Comparison of ENCODE assay signal across 1 cellular context in genomic region chr1:180815188-180815587, GRCh38.
TF ChIP-seq lines count a peak whose summit lies in the region.

No MANE protein-coding gene starts in this region.

TF ChIP-seq in K562, 482 proteins besides CTCF, POLR2A, EP300 and RAD21 (continued from another document and continues in another):
- TF ChIP-seq, protein P1, sequence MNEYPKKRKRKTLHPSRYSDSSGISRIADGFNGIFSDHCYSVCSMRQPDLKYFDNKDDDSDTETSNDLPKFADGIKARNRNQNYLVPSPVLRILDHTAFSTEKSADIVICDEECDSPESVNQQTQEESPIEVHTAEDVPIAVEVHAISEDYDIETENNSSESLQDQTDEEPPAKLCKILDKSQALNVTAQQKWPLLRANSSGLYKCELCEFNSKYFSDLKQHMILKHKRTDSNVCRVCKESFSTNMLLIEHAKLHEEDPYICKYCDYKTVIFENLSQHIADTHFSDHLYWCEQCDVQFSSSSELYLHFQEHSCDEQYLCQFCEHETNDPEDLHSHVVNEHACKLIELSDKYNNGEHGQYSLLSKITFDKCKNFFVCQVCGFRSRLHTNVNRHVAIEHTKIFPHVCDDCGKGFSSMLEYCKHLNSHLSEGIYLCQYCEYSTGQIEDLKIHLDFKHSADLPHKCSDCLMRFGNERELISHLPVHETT (CRISPR knock-in tag; conservative IDR thresholded peaks at IDR 0.05 in 1 of 2, IDR thresholded peaks at IDR 0.05 in 1 of 2) = no peak
- TF ChIP-seq SRSF9 (IDR thresholded peaks at IDR 0.05; ENCODE audit: borderline replicate concordance, low read depth, low read length) = no peak
- TF ChIP-seq ZNF311 (CRISPR knock-in tag; IDR thresholded peaks at IDR 0.05) = no peak
- TF ChIP-seq ZNF76 (CRISPR knock-in tag; IDR thresholded peaks at IDR 0.05; ENCODE audit: borderline replicate concordance) = no peak
- peak; percentile 92 for TF ChIP-seq LEF1 (IDR thresholded peaks at IDR 0.05)
- no peak for TF ChIP-seq PHF21A (IDR thresholded peaks at IDR 0.05; ENCODE audit: borderline replicate concordance, low read depth)
- TF ChIP-seq SRF (CRISPR knock-in tag; IDR thresholded peaks at IDR 0.05) = no peak
- no peak for TF ChIP-seq PHB2 (IDR thresholded peaks at IDR 0.05; ENCODE audit: low read depth)
- no peak for TF ChIP-seq ZNF282 (CRISPR knock-in tag; IDR thresholded peaks at IDR 0.05)
- peak; percentile 69 for TF ChIP-seq CBFA2T2 (conservative IDR thresholded peaks at IDR 0.05)
- TF ChIP-seq SREBF2 (CRISPR knock-in tag; IDR thresholded peaks at IDR 0.05) = no peak
- no peak for TF ChIP-seq ZNF232 (CRISPR knock-in tag; IDR thresholded peaks at IDR 0.05)
- TF ChIP-seq RFX1 (IDR thresholded peaks at IDR 0.05) = no peak
- no peak for TF ChIP-seq FOXK1 (CRISPR knock-in tag; IDR thresholded peaks at IDR 0.05; ENCODE audit: borderline replicate concordance)
- TF ChIP-seq NRF1 (conservative IDR thresholded peaks at IDR 0.05 in 1 of 2, IDR thresholded peaks at IDR 0.05 in 1 of 2) = no peak
- TF ChIP-seq BRF1 (IDR thresholded peaks at IDR 0.05; ENCODE audit: borderline replicate concordance, extremely low read depth, insufficient read length) = no peak
- TF ChIP-seq DACH1 (IDR thresholded peaks at IDR 0.05; ENCODE audit: partially characterized antibody) = peak; percentile 74
- peak; percentile 81; the same call in 1 of the 2 replicates for TF ChIP-seq FOXA1 (IDR thresholded peaks at IDR 0.05; ENCODE audit: borderline replicate concordance)
- no peak for TF ChIP-seq ILF3 (IDR thresholded peaks at IDR 0.05; ENCODE audit: borderline replicate concordance)
- TF ChIP-seq SAP30 (IDR thresholded peaks at IDR 0.05; ENCODE audit: borderline replicate concordance, insufficient read depth, low read depth, low read length, poor library complexity, severe bottlenecking) = no peak
- TF ChIP-seq, protein P2, sequence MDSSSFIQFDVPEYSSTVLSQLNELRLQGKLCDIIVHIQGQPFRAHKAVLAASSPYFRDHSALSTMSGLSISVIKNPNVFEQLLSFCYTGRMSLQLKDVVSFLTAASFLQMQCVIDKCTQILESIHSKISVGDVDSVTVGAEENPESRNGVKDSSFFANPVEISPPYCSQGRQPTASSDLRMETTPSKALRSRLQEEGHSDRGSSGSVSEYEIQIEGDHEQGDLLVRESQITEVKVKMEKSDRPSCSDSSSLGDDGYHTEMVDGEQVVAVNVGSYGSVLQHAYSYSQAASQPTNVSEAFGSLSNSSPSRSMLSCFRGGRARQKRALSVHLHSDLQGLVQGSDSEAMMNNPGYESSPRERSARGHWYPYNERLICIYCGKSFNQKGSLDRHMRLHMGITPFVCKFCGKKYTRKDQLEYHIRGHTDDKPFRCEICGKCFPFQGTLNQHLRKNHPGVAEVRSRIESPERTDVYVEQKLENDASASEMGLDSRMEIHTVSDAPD (CRISPR knock-in tag; IDR thresholded peaks at IDR 0.05) = no peak
- no peak for TF ChIP-seq CEBPB (tag; IDR thresholded peaks at IDR 0.05)
- TF ChIP-seq, protein P3, sequence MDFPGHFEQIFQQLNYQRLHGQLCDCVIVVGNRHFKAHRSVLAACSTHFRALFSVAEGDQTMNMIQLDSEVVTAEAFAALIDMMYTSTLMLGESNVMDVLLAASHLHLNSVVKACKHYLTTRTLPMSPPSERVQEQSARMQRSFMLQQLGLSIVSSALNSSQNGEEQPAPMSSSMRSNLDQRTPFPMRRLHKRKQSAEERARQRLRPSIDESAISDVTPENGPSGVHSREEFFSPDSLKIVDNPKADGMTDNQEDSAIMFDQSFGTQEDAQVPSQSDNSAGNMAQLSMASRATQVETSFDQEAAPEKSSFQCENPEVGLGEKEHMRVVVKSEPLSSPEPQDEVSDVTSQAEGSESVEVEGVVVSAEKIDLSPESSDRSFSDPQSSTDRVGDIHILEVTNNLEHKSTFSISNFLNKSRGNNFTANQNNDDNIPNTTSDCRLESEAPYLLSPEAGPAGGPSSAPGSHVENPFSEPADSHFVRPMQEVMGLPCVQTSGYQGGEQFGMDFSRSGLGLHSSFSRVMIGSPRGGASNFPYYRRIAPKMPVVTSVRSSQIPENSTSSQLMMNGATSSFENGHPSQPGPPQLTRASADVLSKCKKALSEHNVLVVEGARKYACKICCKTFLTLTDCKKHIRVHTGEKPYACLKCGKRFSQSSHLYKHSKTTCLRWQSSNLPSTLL (IDR thresholded peaks at IDR 0.05) = no peak
- TF ChIP-seq RUNX1 (IDR thresholded peaks at IDR 0.05; ENCODE audit: low read depth) = no peak
- no peak for TF ChIP-seq CCAR2 (IDR thresholded peaks at IDR 0.05; ENCODE audit: low read depth, low read length)
- no peak for TF ChIP-seq KAT8 (IDR thresholded peaks at IDR 0.05; ENCODE audit: low read depth)
- TF ChIP-seq EP400 (IDR thresholded peaks at IDR 0.05) = peak; percentile 28; the same call in 1 of the 2 replicates
- TF ChIP-seq SP1 (CRISPR knock-in tag; IDR thresholded peaks at IDR 0.05) = no peak
- no peak for TF ChIP-seq RBM25 (IDR thresholded peaks at IDR 0.05; ENCODE audit: low read depth, low read length, severe bottlenecking)
- TF ChIP-seq PCBP1 (IDR thresholded peaks at IDR 0.05; ENCODE audit: low read depth, low read length, poor library complexity, severe bottlenecking) = no peak
- TF ChIP-seq CAMTA2 (CRISPR knock-in tag; conservative IDR thresholded peaks at IDR 0.05) = no peak
- no peak for TF ChIP-seq E2F3 (CRISPR knock-in tag; IDR thresholded peaks at IDR 0.05)
- no peak for TF ChIP-seq ZNF24 (IDR thresholded peaks at IDR 0.05)
- no peak for TF ChIP-seq KHSRP (IDR thresholded peaks at IDR 0.05)
- peak; percentile 76 for TF ChIP-seq PKNOX1 (IDR thresholded peaks at IDR 0.05)
- TF ChIP-seq, protein P4, sequence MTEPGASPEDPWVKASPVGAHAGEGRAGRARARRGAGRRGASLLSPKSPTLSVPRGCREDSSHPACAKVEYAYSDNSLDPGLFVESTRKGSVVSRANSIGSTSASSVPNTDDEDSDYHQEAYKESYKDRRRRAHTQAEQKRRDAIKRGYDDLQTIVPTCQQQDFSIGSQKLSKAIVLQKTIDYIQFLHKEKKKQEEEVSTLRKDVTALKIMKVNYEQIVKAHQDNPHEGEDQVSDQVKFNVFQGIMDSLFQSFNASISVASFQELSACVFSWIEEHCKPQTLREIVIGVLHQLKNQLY (CRISPR knock-in tag; conservative IDR thresholded peaks at IDR 0.05) = no peak
- TF ChIP-seq, protein P5, sequence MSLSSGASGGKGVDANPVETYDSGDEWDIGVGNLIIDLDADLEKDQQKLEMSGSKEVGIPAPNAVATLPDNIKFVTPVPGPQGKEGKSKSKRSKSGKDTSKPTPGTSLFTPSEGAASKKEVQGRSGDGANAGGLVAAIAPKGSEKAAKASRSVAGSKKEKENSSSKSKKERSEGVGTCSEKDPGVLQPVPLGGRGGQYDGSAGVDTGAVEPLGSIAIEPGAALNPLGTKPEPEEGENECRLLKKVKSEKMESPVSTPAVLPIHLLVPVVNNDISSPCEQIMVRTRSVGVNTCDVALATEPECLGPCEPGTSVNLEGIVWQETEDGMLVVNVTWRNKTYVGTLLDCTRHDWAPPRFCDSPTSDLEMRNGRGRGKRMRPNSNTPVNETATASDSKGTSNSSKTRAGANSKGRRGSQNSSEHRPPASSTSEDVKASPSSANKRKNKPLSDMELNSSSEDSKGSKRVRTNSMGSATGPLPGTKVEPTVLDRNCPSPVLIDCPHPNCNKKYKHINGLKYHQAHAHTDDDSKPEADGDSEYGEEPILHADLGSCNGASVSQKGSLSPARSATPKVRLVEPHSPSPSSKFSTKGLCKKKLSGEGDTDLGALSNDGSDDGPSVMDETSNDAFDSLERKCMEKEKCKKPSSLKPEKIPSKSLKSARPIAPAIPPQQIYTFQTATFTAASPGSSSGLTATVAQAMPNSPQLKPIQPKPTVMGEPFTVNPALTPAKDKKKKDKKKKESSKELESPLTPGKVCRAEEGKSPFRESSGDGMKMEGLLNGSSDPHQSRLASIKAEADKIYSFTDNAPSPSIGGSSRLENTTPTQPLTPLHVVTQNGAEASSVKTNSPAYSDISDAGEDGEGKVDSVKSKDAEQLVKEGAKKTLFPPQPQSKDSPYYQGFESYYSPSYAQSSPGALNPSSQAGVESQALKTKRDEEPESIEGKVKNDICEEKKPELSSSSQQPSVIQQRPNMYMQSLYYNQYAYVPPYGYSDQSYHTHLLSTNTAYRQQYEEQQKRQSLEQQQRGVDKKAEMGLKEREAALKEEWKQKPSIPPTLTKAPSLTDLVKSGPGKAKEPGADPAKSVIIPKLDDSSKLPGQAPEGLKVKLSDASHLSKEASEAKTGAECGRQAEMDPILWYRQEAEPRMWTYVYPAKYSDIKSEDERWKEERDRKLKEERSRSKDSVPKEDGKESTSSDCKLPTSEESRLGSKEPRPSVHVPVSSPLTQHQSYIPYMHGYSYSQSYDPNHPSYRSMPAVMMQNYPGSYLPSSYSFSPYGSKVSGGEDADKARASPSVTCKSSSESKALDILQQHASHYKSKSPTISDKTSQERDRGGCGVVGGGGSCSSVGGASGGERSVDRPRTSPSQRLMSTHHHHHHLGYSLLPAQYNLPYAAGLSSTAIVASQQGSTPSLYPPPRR (CRISPR knock-in tag; IDR thresholded peaks at IDR 0.05; ENCODE audit: borderline replicate concordance) = no peak
- TF ChIP-seq, protein P6, sequence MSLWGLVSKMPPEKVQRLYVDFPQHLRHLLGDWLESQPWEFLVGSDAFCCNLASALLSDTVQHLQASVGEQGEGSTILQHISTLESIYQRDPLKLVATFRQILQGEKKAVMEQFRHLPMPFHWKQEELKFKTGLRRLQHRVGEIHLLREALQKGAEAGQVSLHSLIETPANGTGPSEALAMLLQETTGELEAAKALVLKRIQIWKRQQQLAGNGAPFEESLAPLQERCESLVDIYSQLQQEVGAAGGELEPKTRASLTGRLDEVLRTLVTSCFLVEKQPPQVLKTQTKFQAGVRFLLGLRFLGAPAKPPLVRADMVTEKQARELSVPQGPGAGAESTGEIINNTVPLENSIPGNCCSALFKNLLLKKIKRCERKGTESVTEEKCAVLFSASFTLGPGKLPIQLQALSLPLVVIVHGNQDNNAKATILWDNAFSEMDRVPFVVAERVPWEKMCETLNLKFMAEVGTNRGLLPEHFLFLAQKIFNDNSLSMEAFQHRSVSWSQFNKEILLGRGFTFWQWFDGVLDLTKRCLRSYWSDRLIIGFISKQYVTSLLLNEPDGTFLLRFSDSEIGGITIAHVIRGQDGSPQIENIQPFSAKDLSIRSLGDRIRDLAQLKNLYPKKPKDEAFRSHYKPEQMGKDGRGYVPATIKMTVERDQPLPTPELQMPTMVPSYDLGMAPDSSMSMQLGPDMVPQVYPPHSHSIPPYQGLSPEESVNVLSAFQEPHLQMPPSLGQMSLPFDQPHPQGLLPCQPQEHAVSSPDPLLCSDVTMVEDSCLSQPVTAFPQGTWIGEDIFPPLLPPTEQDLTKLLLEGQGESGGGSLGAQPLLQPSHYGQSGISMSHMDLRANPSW (CRISPR knock-in tag; IDR thresholded peaks at IDR 0.05) = no peak
- TF ChIP-seq SPI1 (IDR thresholded peaks at IDR 0.05; ENCODE audit: borderline replicate concordance, low read depth, low read length) = no peak
- TF ChIP-seq ZNF75A (CRISPR knock-in tag; IDR thresholded peaks at IDR 0.05) = no peak
- TF ChIP-seq NUFIP1 (IDR thresholded peaks at IDR 0.05; ENCODE audit: partially characterized antibody) = no peak
- no peak for TF ChIP-seq FOSL1 (tag; conservative IDR thresholded peaks at IDR 0.05)
- no peak for TF ChIP-seq NR2C2 (CRISPR knock-in tag; IDR thresholded peaks at IDR 0.05)
- TF ChIP-seq NR2C2 (tag; IDR thresholded peaks at IDR 0.05) = no peak
- TF ChIP-seq TCFL5 (CRISPR knock-in tag; conservative IDR thresholded peaks at IDR 0.05) = no peak
- no peak for TF ChIP-seq NELFE (IDR thresholded peaks at IDR 0.05; ENCODE audit: insufficient read depth, insufficient read length)
- TF ChIP-seq IRF1 (CRISPR knock-in tag; IDR thresholded peaks at IDR 0.05; ENCODE audit: borderline replicate concordance) = no peak
- TF ChIP-seq, protein P7, sequence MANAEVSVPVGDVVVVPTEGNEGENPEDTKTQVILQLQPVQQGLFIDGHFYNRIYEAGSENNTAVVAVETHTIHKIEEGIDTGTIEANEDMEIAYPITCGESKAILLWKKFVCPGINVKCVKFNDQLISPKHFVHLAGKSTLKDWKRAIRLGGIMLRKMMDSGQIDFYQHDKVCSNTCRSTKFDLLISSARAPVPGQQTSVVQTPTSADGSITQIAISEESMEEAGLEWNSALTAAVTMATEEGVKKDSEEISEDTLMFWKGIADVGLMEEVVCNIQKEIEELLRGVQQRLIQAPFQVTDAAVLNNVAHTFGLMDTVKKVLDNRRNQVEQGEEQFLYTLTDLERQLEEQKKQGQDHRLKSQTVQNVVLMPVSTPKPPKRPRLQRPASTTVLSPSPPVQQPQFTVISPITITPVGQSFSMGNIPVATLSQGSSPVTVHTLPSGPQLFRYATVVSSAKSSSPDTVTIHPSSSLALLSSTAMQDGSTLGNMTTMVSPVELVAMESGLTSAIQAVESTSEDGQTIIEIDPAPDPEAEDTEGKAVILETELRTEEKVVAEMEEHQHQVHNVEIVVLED (CRISPR knock-in tag; IDR thresholded peaks at IDR 0.05) = no peak
- no peak for TF ChIP-seq TEAD2 (tag; IDR thresholded peaks at IDR 0.05)
- peak in 1 of 2 experiments; percentile 94; a peak in 2 of 4 replicates for TF ChIP-seq FOXA3 (CRISPR knock-in tag; conservative IDR thresholded peaks at IDR 0.05 in 1 of 2, IDR thresholded peaks at IDR 0.05 in 1 of 2)
- no peak for TF ChIP-seq PRPF4 (IDR thresholded peaks at IDR 0.05; ENCODE audit: insufficient read depth, low read depth, low read length, poor library complexity, severe bottlenecking)
- TF ChIP-seq ZNF699 (CRISPR knock-in tag; IDR thresholded peaks at IDR 0.05; ENCODE audit: insufficient replicate concordance) = no peak
- TF ChIP-seq ZNF224 (CRISPR knock-in tag; IDR thresholded peaks at IDR 0.05) = no peak
- TF ChIP-seq ARNT (IDR thresholded peaks at IDR 0.05) = peak in 1 of 2 experiments; percentile 35; a peak in 1 of 4 replicates
- TF ChIP-seq ETS2 (tag; IDR thresholded peaks at IDR 0.05; ENCODE audit: borderline replicate concordance, poor library complexity, severe bottlenecking) = no peak
